8 cellular contexts compared by ENCODE assay signal in the genomic region with DNA sequence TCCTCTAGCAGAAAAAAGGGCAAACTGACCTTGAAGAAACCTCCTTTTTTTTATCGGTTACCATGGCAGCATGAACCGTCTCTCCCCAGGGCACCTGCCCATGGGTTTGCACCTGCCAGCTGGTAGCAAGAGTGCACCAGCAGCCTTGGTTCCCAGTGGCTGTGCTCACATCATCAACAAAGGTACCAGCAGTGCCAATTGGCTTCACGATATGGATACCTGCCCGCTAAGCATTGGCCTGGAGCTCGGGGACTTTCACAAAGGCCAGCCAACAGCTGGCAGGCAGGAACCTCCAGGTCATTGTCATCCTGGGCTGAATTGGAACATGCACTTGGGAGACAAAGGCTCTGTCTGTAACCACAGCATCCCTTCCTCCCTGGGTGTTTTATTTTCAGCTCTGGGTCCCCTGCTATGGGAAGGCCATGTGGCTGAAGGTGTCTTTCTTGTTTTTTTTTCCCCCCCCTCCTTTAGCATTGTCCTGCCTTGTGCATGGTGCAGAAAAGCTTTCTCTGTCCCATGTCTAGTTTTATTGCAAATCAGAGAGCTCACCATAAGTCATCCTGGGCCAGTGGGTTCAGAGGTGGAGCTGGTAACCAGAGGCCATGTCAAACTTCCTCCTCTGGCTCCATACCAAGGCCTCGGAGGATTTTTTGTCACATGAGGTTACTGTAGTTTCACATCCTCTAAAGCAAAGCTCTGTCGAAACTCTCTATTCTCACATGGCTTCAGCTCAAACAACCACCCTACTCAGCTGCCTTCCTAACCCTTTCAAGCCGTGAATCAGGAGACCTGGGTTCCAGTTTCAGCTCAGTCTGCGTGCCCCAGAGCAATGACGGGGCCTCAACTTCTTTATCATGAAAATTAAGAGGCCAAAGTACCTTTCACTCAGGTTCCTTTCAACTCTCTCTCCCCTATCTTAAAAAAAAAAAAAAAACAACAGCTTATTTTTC.
A peak's percentile ranks its signal among the peaks of the same experiment; 100 is the strongest.
DNase-seq lines count a peak whose midpoint lies in the region; ATAC-seq and TF ChIP-seq lines count a peak whose summit lies in the region.

No MANE protein-coding gene starts in this region.

- dilution Hi-C loops in mammary epithelial cell (cut with HindIII; ENCODE audit: low sequenced_read_pairs) = no loop called here

- no peak overlapping the region for H3K27ac ChIP-seq in CD8-positive, alpha-beta T cell (ENCODE audit: low read depth, low read length)
- no peak overlapping the region for H3K27ac ChIP-seq in mammary epithelial cell (ENCODE audit: insufficient read depth, low read depth, low read length)
- H3K27ac ChIP-seq in thymus (ENCODE audit: low read depth) = peak overlapping the region; percentile 85

- H3K27me3 ChIP-seq in CD8-positive, alpha-beta T cell (ENCODE audit: insufficient read depth, low read length) = no peaks in the 10 kb centered on the region
- no peaks in the 10 kb centered on the region for H3K27me3 ChIP-seq in mammary epithelial cell (ENCODE audit: insufficient read depth, low read length)
- no peaks in the 10 kb centered on the region for H3K27me3 ChIP-seq in thymus (ENCODE audit: control insufficient read depth, insufficient read depth)

- 29% methylated on average over 10 of the region's 10 CpGs for WGBS in mammary epithelial cell (ENCODE audit: low coverage, missing lambda C conversion rate)
- 46% methylated on average over 10 of the region's 10 CpGs for WGBS in thymus

- BruUV-seq in mammary epithelial cell (replicated peaks; lab: Mats Ljungman, UMichigan) = no TSS peak

- no peaks in the 10 kb centered on the region for H3K79me2 ChIP-seq in mammary epithelial cell (ENCODE audit: insufficient read depth, low read length)

- DNase-seq in CD8-positive, alpha-beta T cell = peak in 1 of 7 experiments; percentile 32
- peak; percentile 11 for DNase-seq in OCI-M1 (lab: John Stamatoyannopoulos, UW)
- DNase-seq in mammary epithelial cell = peak; percentile 19
- DNase-seq in medulla oblongata (ENCODE audit: extremely low spot score) = peak; percentile 87
- DNase-seq in DMS 273 (lab: John Stamatoyannopoulos, UW; ENCODE audit: unreplicated experiment) = no peak

- CTCF ChIA-PET in CD8-positive, alpha-beta T cell (lab: Charles Lee) = interaction anchor here (0.6 to 1.1 kb wide), 2 partner anchors 187 to 928 kb away, joined by 4 read pairs; no protein-coding TSS in a partner anchor
- CTCF ChIA-PET in mammary epithelial cell (lab: Charles Lee; ENCODE audit: low non-redundant PET) = no interaction called here

- no peak overlapping the region for H3K4me2 ChIP-seq in mammary epithelial cell (ENCODE audit: insufficient read depth, low read depth, low read length)

- in situ Hi-C loops in mammary epithelial cell (cut with MboI; ENCODE audit: low sequenced_read_pairs in 2 of 2) = no loop called here

- ATAC-seq in CD8-positive, alpha-beta T cell = peak; percentile 58
- ATAC-seq in GM19372 (IDR thresholded peaks at IDR 0.05; ENCODE audit: low read depth, unreplicated experiment) (peak; percentile 99), HG03432 (IDR thresholded peaks at IDR 0.05; ENCODE audit: unreplicated experiment) (peak; percentile 98)

- H2AFZ ChIP-seq in mammary epithelial cell (ENCODE audit: low read depth, low read length) = peak overlapping the region; percentile 72

- peaks cover 2% of the 10 kb centered on the region for H3K9me3 Mint-ChIP-seq in CD8-positive, alpha-beta T cell

- H3K4me3 ChIP-seq in CD8-positive, alpha-beta T cell (ENCODE audit: low read depth, low read length) = no peak overlapping the region
- H3K4me3 ChIP-seq in mammary epithelial cell (replicated peaks in 1 of 3; ENCODE audit: insufficient read depth in 1 of 3, low read depth in 2 of 3, low read length in 3 of 3) (no peak overlapping the region), thymus (ENCODE audit: low read length) (no peak overlapping the region)

- no peaks in the 10 kb centered on the region for H3K36me3 ChIP-seq in CD8-positive, alpha-beta T cell (ENCODE audit: insufficient read depth, low read length)
- H3K36me3 ChIP-seq in mammary epithelial cell (ENCODE audit: insufficient read depth, low read length) = no peaks in the 10 kb centered on the region
- no peaks in the 10 kb centered on the region for H3K36me3 ChIP-seq in thymus (ENCODE audit: control insufficient read depth, insufficient read depth)

- POLR2A ChIA-PET in CD8-positive, alpha-beta T cell (lab: Charles Lee) = interaction anchor here (0.7 to 1.6 kb wide), 6 partner anchors 17 to 167 kb away, joined by 3 to 10 read pairs (median 4); no protein-coding TSS in a partner anchor

- H3K4me1 Mint-ChIP-seq in CD8-positive, alpha-beta T cell (ENCODE audit: low read depth) = peaks cover 21% of the 10 kb centered on the region

- H3K4me3 Mint-ChIP-seq in CD8-positive, alpha-beta T cell = no peak overlapping the region

- no peak for TF ChIP-seq CTCF in CD8-positive, alpha-beta T cell (IDR thresholded peaks at IDR 0.05)
- no peak for TF ChIP-seq CTCF in mammary epithelial cell (conservative IDR thresholded peaks at IDR 0.05 in 1 of 2, IDR thresholded peaks at IDR 0.05 in 1 of 2; ENCODE audit: extremely low read depth in 1 of 2, insufficient read depth in 1 of 2, low read depth in 1 of 2, low read length in 2 of 2)

- H3K27me3 Mint-ChIP-seq in CD8-positive, alpha-beta T cell (ENCODE audit: low read depth) = peaks cover 4% of the 10 kb centered on the region

- no peak overlapping the region for H3K9ac ChIP-seq in mammary epithelial cell (ENCODE audit: insufficient read depth, low read length)

- H3K36me3 Mint-ChIP-seq in CD8-positive, alpha-beta T cell = no peaks in the 10 kb centered on the region

- H3K9me3 ChIP-seq in CD8-positive, alpha-beta T cell (ENCODE audit: low read length) = no peaks in the 10 kb centered on the region
- H3K9me3 ChIP-seq in mammary epithelial cell (replicated peaks; ENCODE audit: insufficient read depth, low read length) (no peaks in the 10 kb centered on the region), thymus (ENCODE audit: control insufficient read depth) (no peaks in the 10 kb centered on the region)

- H4K20me1 ChIP-seq in mammary epithelial cell (ENCODE audit: insufficient read depth, low read length) = no peaks in the 10 kb centered on the region

- intact Hi-C loops in CD8-positive, alpha-beta T cell (cut with DNase I, micrococcal nuclease) = no loop called here
- intact Hi-C loops in mammary epithelial cell (cut with micrococcal nuclease) = no loop called here

- peak overlapping the region; percentile 88 for H3K27ac Mint-ChIP-seq in CD8-positive, alpha-beta T cell

- H3K4me1 ChIP-seq in CD8-positive, alpha-beta T cell (ENCODE audit: insufficient read depth, low read length) = peaks cover 16% of the 10 kb centered on the region
- H3K4me1 ChIP-seq in mammary epithelial cell (ENCODE audit: insufficient read depth, low read length) (peaks cover 29% of the 10 kb centered on the region), thymus (ENCODE audit: control insufficient read depth, insufficient read depth, low read length) (peaks cover 14% of the 10 kb centered on the region)
